ENCODE assay signal across 7 cellular contexts in genomic region chrX:52692034-52692433, GRCh38. TPM values are rescaled to one million over a fixed set of nuclear protein-coding genes. Genes with fewer than 3 reads are reported as not detected.
"Had no signal": no experiment of that assay in that cellular context is flagged by ENCODE, and none has a peak within 500 bp of the region (broad histone marks: within the 10 kb centered on the region; RNA-seq: fewer than 3 reads in every experiment).

No MANE protein-coding gene starts in this region.

RNA-seq across cellular contexts. Expression of gene SSX2, which starts 14.9 kb away (rescaled TPM):
- total RNA-seq: GM23248, H1, H4, H9, HFFc6 had no signal

RNA-seq across cellular contexts. Expression of gene SSX7, which starts 37.3 kb away (rescaled TPM):
- total RNA-seq: GM23248, GM23338, H1, H4, H7, H9, HFFc6 had no signal

RNA-seq across cellular contexts. Expression of gene SSX2B, which starts 59.0 kb away (rescaled TPM):
- total RNA-seq: GM23248, H1, H9, HFFc6 had no signal
